31 cellular contexts compared by ENCODE assay signal in genomic region chr5:3948838-3949237, GRCh38.
"Had no signal": no experiment of that assay in that cellular context is flagged by ENCODE, and none has a peak within 500 bp of the region (broad histone marks: within the 10 kb centered on the region; RNA-seq: fewer than 3 reads in every experiment).

No MANE protein-coding gene starts in this region.

- H3K36me3 ChIP-seq: brain microvascular endothelial cell, breast epithelium had no signal

- H3K9me3 ChIP-seq: body of pancreas, breast epithelium had no signal

- H3K27me3 Mint-ChIP-seq: activated B cell treated with CpG ODN at 0.5 μM for 24 hours; activated CD4-positive, alpha-beta memory T cell treated with anti-CD3 and anti-CD28 coated beads for 36 hours; activated CD4-positive, alpha-beta T cell treated with anti-CD3 and anti-CD28 coated beads for 36 hours; activated CD8-positive, alpha-beta T cell treated with anti-CD3 and anti-CD28 coated beads for 36 hours; activated naive CD4-positive, alpha-beta T cell treated with anti-CD3 and anti-CD28 coated beads, Interleukin-2, amount 10 ng/mL, durations not matched to agents 7 days and 5 days; activated naive CD4-positive, alpha-beta T cell treated with anti-CD3 and anti-CD28 coated beads, Interleukin-2, amount 50 U/mL, for 24 hours; activated naive CD8-positive, alpha-beta T cell; activated naive CD8-positive, alpha-beta T cell treated with anti-CD3 and anti-CD28 coated beads, Interleukin-2, amount 10 ng/mL, durations not matched to agents 7 days and 5 days; activated naive CD8-positive, alpha-beta T cell treated with anti-CD3 and anti-CD28 coated beads, Interleukin-2, amount 50 U/mL, for 24 hours; activated T-helper 17 cell treated with anti-CD3 and anti-CD28 coated beads, Interleukin-2, amount 50 U/mL, for 72 hours; T-cell; T-helper 17 cell had no signal

- H3K27ac ChIP-seq: body of pancreas, brain microvascular endothelial cell, breast epithelium, VCaP had no signal

- H3K4me1 ChIP-seq: body of pancreas, breast epithelium had no signal

- ATAC-seq: activated CD4-positive, alpha-beta T cell treated with anti-CD3 and anti-CD28 coated beads for 36 hours; activated CD8-positive, alpha-beta T cell treated with anti-CD3 and anti-CD28 coated beads for 36 hours; activated naive CD8-positive, alpha-beta T cell treated with anti-CD3 and anti-CD28 coated beads, Interleukin-2, amount 50 U/mL, for 24 hours; activated T-cell treated with anti-CD3 and anti-CD28 coated beads, Interleukin-2, amount 50 U/mL, for 4 hours; activated T-cell treated with anti-CD3 and anti-CD28 coated beads, Interleukin-2, amount 50 U/mL, for 72 hours; activated T-helper 17 cell treated with anti-CD3 and anti-CD28 coated beads, Interleukin-2, amount 50 U/mL, for 72 hours; body of pancreas; T-cell; T-helper 17 cell had no signal

- H3K27me3 ChIP-seq: body of pancreas, brain microvascular endothelial cell, breast epithelium had no signal

- H3K4me1 Mint-ChIP-seq: activated CD4-positive, alpha-beta T cell treated with anti-CD3 and anti-CD28 coated beads for 36 hours; activated naive CD4-positive, alpha-beta T cell treated with anti-CD3 and anti-CD28 coated beads, Interleukin-2, amount 10 ng/mL, durations not matched to agents 7 days and 5 days; activated naive CD4-positive, alpha-beta T cell treated with anti-CD3 and anti-CD28 coated beads, Interleukin-2, amount 50 U/mL, for 24 hours; activated naive CD8-positive, alpha-beta T cell treated with anti-CD3 and anti-CD28 coated beads, Interleukin-2, amount 10 ng/mL, durations not matched to agents 7 days and 5 days; activated naive CD8-positive, alpha-beta T cell treated with anti-CD3 and anti-CD28 coated beads, Interleukin-2, amount 50 U/mL, for 24 hours; activated T-helper 17 cell treated with anti-CD3 and anti-CD28 coated beads, Interleukin-2, amount 50 U/mL, for 72 hours; T-cell; T-helper 17 cell had no signal

- DNase-seq: activated B cell treated with CpG ODN at 0.5 μM for 24 hours; activated CD4-positive, alpha-beta memory T cell treated with anti-CD3 and anti-CD28 coated beads for 36 hours; activated CD4-positive, alpha-beta T cell treated with anti-CD3 and anti-CD28 coated beads for 36 hours; activated CD4-positive, alpha-beta T cell treated with anti-CD3 and anti-CD28 coated beads for 48 hours; activated CD4-positive, alpha-beta T cell treated with anti-CD3 and anti-CD28 coated beads, Interleukin-2, amount 50 U/mL, for 1 hour; activated CD4-positive, alpha-beta T cell treated with anti-CD3 and anti-CD28 coated beads, Interleukin-2, amount 50 U/mL, for 4 hours; activated CD4-positive, CD25-positive, alpha-beta regulatory T cell treated with anti-CD3 and anti-CD28 coated beads, Interleukin-2, amount 50 U/mL, for 72 hours; activated CD8-positive, alpha-beta memory T cell treated with anti-CD3 and anti-CD28 coated beads, Interleukin-2, amount 50 U/mL, for 4 hours; activated CD8-positive, alpha-beta T cell treated with anti-CD3 and anti-CD28 coated beads for 36 hours; activated effector memory CD4-positive, alpha-beta T cell treated with anti-CD3 and anti-CD28 coated beads, Interleukin-2, amount 50 U/mL, for 16 hours; activated naive CD4-positive, alpha-beta T cell treated with anti-CD3 and anti-CD28 coated beads, Interleukin-2, amount 10 ng/mL, durations not matched to agents 7 days and 5 days; activated naive CD4-positive, alpha-beta T cell treated with Interleukin-2 at 50 U/mL for 16 hours; activated naive CD8-positive, alpha-beta T cell treated with anti-CD3 and anti-CD28 coated beads, Interleukin-2, amount 10 ng/mL, durations not matched to agents 7 days and 5 days; activated naive CD8-positive, alpha-beta T cell treated with anti-CD3 and anti-CD28 coated beads, Interleukin-2, amount 50 U/mL, for 24 hours; activated T-cell treated with anti-CD3 and anti-CD28 coated beads for 4 hours; activated T-cell treated with anti-CD3 and anti-CD28 coated beads, Interleukin-2, amount 50 U/mL, for 1 hour; activated T-cell treated with anti-CD3 and anti-CD28 coated beads, Interleukin-2, amount 50 U/mL, for 4 hours; activated T-cell treated with anti-CD3 and anti-CD28 coated beads, Interleukin-2, amount 50 U/mL, for 72 hours; amygdala; aorta; body of pancreas; brain microvascular endothelial cell; central memory CD4-positive, alpha-beta T cell; T-cell; T-helper 17 cell had no signal

- H3K27ac Mint-ChIP-seq: activated B cell treated with CpG ODN at 0.5 μM for 24 hours; activated CD4-positive, alpha-beta memory T cell treated with anti-CD3 and anti-CD28 coated beads for 36 hours; activated CD4-positive, alpha-beta T cell treated with anti-CD3 and anti-CD28 coated beads for 36 hours; activated CD8-positive, alpha-beta T cell treated with anti-CD3 and anti-CD28 coated beads for 36 hours; activated naive CD4-positive, alpha-beta T cell treated with anti-CD3 and anti-CD28 coated beads, Interleukin-2, amount 10 ng/mL, durations not matched to agents 7 days and 5 days; activated naive CD4-positive, alpha-beta T cell treated with anti-CD3 and anti-CD28 coated beads, Interleukin-2, amount 50 U/mL, for 24 hours; activated naive CD8-positive, alpha-beta T cell; activated naive CD8-positive, alpha-beta T cell treated with anti-CD3 and anti-CD28 coated beads, Interleukin-2, amount 10 ng/mL, durations not matched to agents 7 days and 5 days; activated naive CD8-positive, alpha-beta T cell treated with anti-CD3 and anti-CD28 coated beads, Interleukin-2, amount 50 U/mL, for 24 hours; activated T-cell treated with anti-CD3 and anti-CD28 coated beads, Interleukin-2, amount 50 U/mL, for 72 hours; activated T-helper 1 cell treated with anti-CD3 and anti-CD28 coated beads, Interleukin-12 subunit alpha, Interleukin-12 subunit beta, Interleukin-2, Interleukin-4 antibody, amounts not matched to agents 30 ng/mL and 10 ng/mL and 1 ng/mL, durations not matched to agents 14 hours and 24 hours and 36 hours; activated T-helper 17 cell treated with anti-CD3 and anti-CD28 coated beads, Interleukin-2, amount 50 U/mL, for 72 hours; T-cell; T-helper 17 cell had no signal

- H3K4me3 ChIP-seq: body of pancreas, breast epithelium had no signal

- H3K4me3 Mint-ChIP-seq: activated B cell treated with CpG ODN at 0.5 μM for 24 hours; activated CD4-positive, alpha-beta memory T cell treated with anti-CD3 and anti-CD28 coated beads for 36 hours; activated CD4-positive, alpha-beta T cell treated with anti-CD3 and anti-CD28 coated beads for 36 hours; activated CD8-positive, alpha-beta T cell treated with anti-CD3 and anti-CD28 coated beads for 36 hours; activated naive CD4-positive, alpha-beta T cell treated with anti-CD3 and anti-CD28 coated beads, Interleukin-2, amount 10 ng/mL, durations not matched to agents 7 days and 5 days; activated naive CD4-positive, alpha-beta T cell treated with anti-CD3 and anti-CD28 coated beads, Interleukin-2, amount 50 U/mL, for 24 hours; activated naive CD8-positive, alpha-beta T cell; activated naive CD8-positive, alpha-beta T cell treated with anti-CD3 and anti-CD28 coated beads, Interleukin-2, amount 10 ng/mL, durations not matched to agents 7 days and 5 days; activated naive CD8-positive, alpha-beta T cell treated with anti-CD3 and anti-CD28 coated beads, Interleukin-2, amount 50 U/mL, for 24 hours; activated T-cell treated with anti-CD3 and anti-CD28 coated beads, Interleukin-2, amount 50 U/mL, for 4 hours; activated T-cell treated with anti-CD3 and anti-CD28 coated beads, Interleukin-2, amount 50 U/mL, for 72 hours; activated T-helper 1 cell treated with anti-CD3 and anti-CD28 coated beads, Interleukin-12 subunit alpha, Interleukin-12 subunit beta, Interleukin-2, Interleukin-4 antibody, amounts not matched to agents 30 ng/mL and 10 ng/mL and 1 ng/mL, durations not matched to agents 14 hours and 24 hours and 36 hours; activated T-helper 17 cell treated with anti-CD3 and anti-CD28 coated beads, Interleukin-2, amount 50 U/mL, for 72 hours; T-cell; T-helper 17 cell had no signal

- H3K36me3 Mint-ChIP-seq: activated CD4-positive, alpha-beta memory T cell treated with anti-CD3 and anti-CD28 coated beads for 36 hours; activated naive CD4-positive, alpha-beta T cell treated with anti-CD3 and anti-CD28 coated beads, Interleukin-2, amount 10 ng/mL, durations not matched to agents 7 days and 5 days; activated naive CD4-positive, alpha-beta T cell treated with anti-CD3 and anti-CD28 coated beads, Interleukin-2, amount 50 U/mL, for 24 hours; activated naive CD8-positive, alpha-beta T cell; activated naive CD8-positive, alpha-beta T cell treated with anti-CD3 and anti-CD28 coated beads, Interleukin-2, amount 10 ng/mL, durations not matched to agents 7 days and 5 days; T-cell had no signal

- H3K9me3 Mint-ChIP-seq: activated CD8-positive, alpha-beta T cell treated with anti-CD3 and anti-CD28 coated beads for 36 hours; activated naive CD4-positive, alpha-beta T cell treated with anti-CD3 and anti-CD28 coated beads, Interleukin-2, amount 50 U/mL, for 24 hours; activated naive CD8-positive, alpha-beta T cell treated with anti-CD3 and anti-CD28 coated beads, Interleukin-2, amount 10 ng/mL, durations not matched to agents 7 days and 5 days had no signal
